ENCODE assay signal across 19 cellular contexts in genomic region chr10:11415095-11415494, GRCh38.
DNase-seq lines count a peak whose midpoint lies in the region; ATAC-seq, FAIRE-seq and TF ChIP-seq lines count a peak whose summit lies in the region.
"Had no signal": no experiment of that assay in that cellular context is flagged by ENCODE, and none has a peak within 500 bp of the region (broad histone marks: within the 10 kb centered on the region; RNA-seq: fewer than 3 reads in every experiment).

No MANE protein-coding gene starts in this region.

- H3K4me3 ChIP-seq in DND-41 (ENCODE audit: low read depth in 1 of 2, low read length in 2 of 2), result no peak overlapping the region
- no peak overlapping the region for H3K4me3 ChIP-seq in H1 (ENCODE audit: extremely low read depth in 1 of 4, insufficient read depth in 2 of 4, low read depth in 3 of 4, low read length in 4 of 4)
- no peak overlapping the region for H3K4me3 ChIP-seq in neuronal stem cell (ENCODE audit: low read length in 2 of 2)
- no peak overlapping the region for H3K4me3 ChIP-seq in trophoblast cell (ENCODE audit: low read depth, low read length)
- H3K4me3 ChIP-seq: A549 had no signal

- TF ChIP-seq POLR2A in H1 (IDR thresholded peaks at IDR 0.05; ENCODE audit: control extremely low read depth in 1 of 2, low read depth in 2 of 2, low read length in 2 of 2), result no peak

- H2AK5ac ChIP-seq in H1 (ENCODE audit: low read depth, low read length) (no peak overlapping the region), neuronal stem cell (ENCODE audit: low read depth, low read length) (no peak overlapping the region), trophoblast cell (ENCODE audit: low read length) (no peak overlapping the region)

- POLR2A ChIA-PET in H1 (lab: Charles Lee; ENCODE audit: partially characterized antibody), result no interaction called here

- peaks cover 8% of the 10 kb centered on the region for H3K9me3 ChIP-seq in DND-41 (ENCODE audit: insufficient read depth, low read length, severe bottlenecking)
- H3K9me3 ChIP-seq in H1 (ENCODE audit: insufficient read depth in 2 of 2, low read depth in 1 of 2, low read length in 1 of 2), result 0 out of 4 replicates have a peak, but pooled peaks cover 0 to 2% of the 10 kb centered on the region in 2 experiments
- peaks cover 5 to 9% of the 10 kb centered on the region in 2 donors for H3K9me3 ChIP-seq in neuronal stem cell (replicated peaks in 1 of 2; ENCODE audit: control insufficient read depth in 2 of 2, insufficient read depth in 1 of 2, low read depth in 1 of 2, low read length in 2 of 2)
- peaks cover 3% of the 10 kb centered on the region for H3K9me3 ChIP-seq in trophoblast cell (ENCODE audit: insufficient read depth, low read depth, low read length)
- H3K9me3 ChIP-seq: BE2C had no signal

- no peak overlapping the region for H4K12ac ChIP-seq in trophoblast cell (ENCODE audit: low read depth, low read length)

- TF ChIP-seq EP300 in H1 (IDR thresholded peaks at IDR 0.05; ENCODE audit: borderline replicate concordance in 1 of 2, low read depth in 2 of 2, low read length in 2 of 2), result no peak

- H3K23ac ChIP-seq in H1 (ENCODE audit: insufficient read length), result no peak overlapping the region
- H3K23ac ChIP-seq in neuronal stem cell (ENCODE audit: low read depth, low read length, poor library complexity), result no peak overlapping the region
- no peak overlapping the region for H3K23ac ChIP-seq in trophoblast cell (ENCODE audit: low read length)

- H3K4me1 ChIP-seq in DND-41 (ENCODE audit: insufficient read depth, low read length), result no peaks in the 10 kb centered on the region
- H3K4me1 ChIP-seq in H1 (replicated peaks in 1 of 4; ENCODE audit: control insufficient read depth in 3 of 4, insufficient read depth in 4 of 4, low read length in 3 of 4), result peaks cover 0 to under 1% (median 0%) of the 10 kb centered on the region in 4 experiments; a peak in 1 of 7 replicates
- H3K4me1 ChIP-seq in neuronal stem cell (ENCODE audit: control insufficient read depth in 2 of 2, insufficient read depth in 1 of 2, low read depth in 1 of 2, low read length in 2 of 2), result peaks cover 0 to 9% of the 10 kb centered on the region in 2 donors
- no peaks in the 10 kb centered on the region for H3K4me1 ChIP-seq in trophoblast cell (ENCODE audit: control insufficient read depth in 1 of 2, insufficient read depth in 2 of 2, low read length in 2 of 2)
- H3K4me1 ChIP-seq: A549, BE2C had no signal

- H2BK15ac ChIP-seq in H1 (ENCODE audit: low read length), result no peak overlapping the region
- H2BK15ac ChIP-seq in neuronal stem cell (ENCODE audit: low read length), result no peak overlapping the region

- no peaks in the 10 kb centered on the region for H3K79me2 ChIP-seq in DND-41 (ENCODE audit: insufficient read depth, low read length)
- H3K79me2 ChIP-seq in H1 (ENCODE audit: control insufficient read depth in 1 of 2, insufficient read depth in 2 of 2, low read length in 2 of 2), result no peaks in the 10 kb centered on the region
- H3K79me2 ChIP-seq in trophoblast cell (ENCODE audit: control insufficient read depth, insufficient read depth, low read length, poor library complexity), result no peaks in the 10 kb centered on the region

- no peak for DNase-seq in Right ventricle myocardium superior
- no peak for DNase-seq in cardiac septum (ENCODE audit: low spot score)
- no peak for DNase-seq in DND-41
- DNase-seq in H1 (ENCODE audit: low read depth in 1 of 2, low spot score in 2 of 2), result no peak
- no peak for DNase-seq in neuronal stem cell (ENCODE audit: low spot score)
- DNase-seq in trophoblast cell, result no peak
- no peak for DNase-seq in stimulated activated CD4-positive, alpha-beta T cell treated with anti-CD3 and anti-CD28 coated beads, Interleukin-4, amount 100 ng/mL, for 24 hours
- DNase-seq in activated T-cell treated with anti-CD3 and anti-CD28 coated beads for 4 hours, result no peak
- DNase-seq: BE2C; CD8-positive, alpha-beta T cell; COR-L47; DMS153; DMS79 treated with DMSO at 0.1 percent for 48 hours; GDM1; HCEC 1CT; HFFc6 had no signal

- H3K27ac ChIP-seq in DND-41 (ENCODE audit: low read length), result no peak overlapping the region
- H3K27ac ChIP-seq in H1 (ENCODE audit: low read depth, low read length), result no peak overlapping the region
- no peak overlapping the region for H3K27ac ChIP-seq in neuronal stem cell (replicated peaks; ENCODE audit: low read length)
- H3K27ac ChIP-seq in trophoblast cell (ENCODE audit: low read depth, low read length), result no peak overlapping the region
- H3K27ac ChIP-seq: A549 had no signal

- H3K23me2 ChIP-seq in H1 (ENCODE audit: low read depth, low read length), result no peaks in the 10 kb centered on the region

- no peak overlapping the region for H3K4me2 ChIP-seq in DND-41 (ENCODE audit: insufficient read depth, low read length)
- H3K4me2 ChIP-seq in H1 (ENCODE audit: insufficient read depth in 1 of 2, low read depth in 2 of 2, low read length in 2 of 2), result no peak overlapping the region
- H3K4me2 ChIP-seq in neuronal stem cell (ENCODE audit: insufficient read depth, low read length, poor library complexity, severe bottlenecking), result no peak overlapping the region
- H3K4me2 ChIP-seq in trophoblast cell (ENCODE audit: low read length), result no peak overlapping the region
- H3K4me2 ChIP-seq: A549 had no signal

- CTCF ChIA-PET in H1 (lab: Charles Lee; ENCODE audit: partially characterized antibody), result interaction anchor here (0.8 to 5.0 kb wide), 9 partner anchors 9 to 294 kb away, joined by 4 to 36 read pairs (median 4); no protein-coding TSS in a partner anchor

- H2BK5ac ChIP-seq in H1 (ENCODE audit: low read depth, low read length), result no peak overlapping the region
- no peak overlapping the region for H2BK5ac ChIP-seq in neuronal stem cell (ENCODE audit: low read length)
- H2BK5ac ChIP-seq in trophoblast cell (ENCODE audit: low read depth, low read length, poor library complexity), result no peak overlapping the region

- H3K36me3 ChIP-seq in DND-41 (ENCODE audit: insufficient read depth, low read length) (no peaks in the 10 kb centered on the region), H1 (ENCODE audit: control insufficient read depth in 2 of 4, insufficient read depth in 4 of 4, low read length in 3 of 4) (no peaks in the 10 kb centered on the region), neuronal stem cell (replicated peaks in 1 of 2; ENCODE audit: control insufficient read depth in 2 of 2, insufficient read depth in 2 of 2, low read length in 2 of 2) (no peaks in the 10 kb centered on the region), trophoblast cell (ENCODE audit: control insufficient read depth in 1 of 2, insufficient read depth in 2 of 2, low read length in 2 of 2) (no peaks in the 10 kb centered on the region)
- H3K36me3 ChIP-seq: BE2C had no signal

- H3K9ac ChIP-seq in DND-41 (ENCODE audit: low read depth, low read length) (no peak overlapping the region), H1 (replicated peaks in 1 of 4; ENCODE audit: extremely low read depth in 1 of 4, low read depth in 3 of 4, low read length in 3 of 4) (no peak overlapping the region), neuronal stem cell (ENCODE audit: low read depth, low read length, poor library complexity) (no peak overlapping the region), trophoblast cell (ENCODE audit: low read length) (no peak overlapping the region)

- no peak overlapping the region for H3K4ac ChIP-seq in H1 (replicated peaks; ENCODE audit: insufficient read length, low read depth, low read length)
- H3K4ac ChIP-seq in neuronal stem cell (ENCODE audit: low read length), result no peak overlapping the region
- no peak overlapping the region for H3K4ac ChIP-seq in trophoblast cell (ENCODE audit: low read depth, low read length)

- H3K27me3 ChIP-seq in DND-41 (ENCODE audit: insufficient read depth, low read length, poor library complexity), result no peaks in the 10 kb centered on the region
- H3K27me3 ChIP-seq in H1 (replicated peaks in 1 of 4; ENCODE audit: control insufficient read depth in 3 of 4, extremely low read depth in 1 of 4, insufficient read depth in 3 of 4, low read length in 3 of 4), result no peaks in the 10 kb centered on the region
- no peaks in the 10 kb centered on the region for H3K27me3 ChIP-seq in neuronal stem cell (ENCODE audit: control insufficient read depth in 3 of 3, insufficient read depth in 3 of 3, low read depth in 1 of 3, low read length in 3 of 3)
- H3K27me3 ChIP-seq in trophoblast cell (ENCODE audit: insufficient read depth, low read length), result no peaks in the 10 kb centered on the region
- H3K27me3 ChIP-seq: BE2C had no signal

- H2BK12ac ChIP-seq in H1 (ENCODE audit: low read depth, low read length), result no peak overlapping the region
- no peak overlapping the region for H2BK12ac ChIP-seq in neuronal stem cell (ENCODE audit: low read length)
- H2BK12ac ChIP-seq in trophoblast cell (ENCODE audit: low read length), result no peak overlapping the region

- TF ChIP-seq RAD21 in H1 (IDR thresholded peaks at IDR 0.05 in 1 of 2, conservative IDR thresholded peaks at IDR 0.05 in 1 of 2; ENCODE audit: low read depth in 2 of 2, low read length in 2 of 2), result no peak

- no peak overlapping the region for H3K18ac ChIP-seq in H1 (ENCODE audit: extremely low read depth, low read length)
- peak overlapping the region; percentile 30 for H3K18ac ChIP-seq in neuronal stem cell (ENCODE audit: low read length)
- no peak overlapping the region for H3K18ac ChIP-seq in trophoblast cell (ENCODE audit: low read length)

- 94% methylated on average over 5 of the region's 5 CpGs; no CpG with 5 or more reads in 1 of the 2 experiments for WGBS in H1 (ENCODE audit: extremely low coverage in 1 of 2, insufficient coverage in 1 of 2, insufficient read length in 1 of 2, insufficient replicate concordance in 2 of 2, low coverage in 1 of 2, low lambda C conversion rate in 2 of 2, missing lambda C conversion rate in 1 of 2), 2 experiments
- WGBS in neuronal stem cell (ENCODE audit: extremely low coverage in 2 of 2, insufficient read length in 2 of 2, insufficient replicate concordance in 1 of 2), 2 donors, result no CpG with 5 or more reads among the region's 5 CpGs
- WGBS in trophoblast cell (ENCODE audit: extremely low coverage, insufficient coverage, insufficient read length), result no CpG with 5 or more reads among the region's 5 CpGs

- intact Hi-C loops in Right ventricle myocardium superior (cut with DNase I) (no loop called here), cardiac septum (cut with DNase I) (no loop called here)

- no peak overlapping the region for H2BK20ac ChIP-seq in H1 (ENCODE audit: low read length)

- no peak overlapping the region for H3K56ac ChIP-seq in H1 (replicated peaks; ENCODE audit: insufficient read length, low read depth, low read length)

- no peak for FAIRE-seq in H1 (lab: Jason Lieb, UNC)
- FAIRE-seq: A549, D721Med, GM12892 had no signal

- H2BK120ac ChIP-seq in H1 (replicated peaks; ENCODE audit: low read depth, low read length) (no peak overlapping the region), neuronal stem cell (ENCODE audit: low read depth, low read length) (no peak overlapping the region), trophoblast cell (ENCODE audit: insufficient read depth, low read length, poor library complexity) (no peak overlapping the region)

- H4K8ac ChIP-seq in H1 (ENCODE audit: extremely low read depth, insufficient read depth, low read length) (no peak overlapping the region), neuronal stem cell (ENCODE audit: low read depth, low read length) (no peak overlapping the region), trophoblast cell (ENCODE audit: low read depth, low read length) (no peak overlapping the region)

- H4K5ac ChIP-seq in H1 (ENCODE audit: insufficient read length, low read depth, low read length), result no peak overlapping the region

- no peaks in the 10 kb centered on the region for H3K79me1 ChIP-seq in H1 (ENCODE audit: low read depth, low read length)
- no peaks in the 10 kb centered on the region for H3K79me1 ChIP-seq in neuronal stem cell (ENCODE audit: low read depth, low read length)
- H3K79me1 ChIP-seq in trophoblast cell (ENCODE audit: low read length), result no peaks in the 10 kb centered on the region

- H3K14ac ChIP-seq in H1 (ENCODE audit: insufficient read length) (peak overlapping the region; percentile 56), neuronal stem cell (ENCODE audit: low read length) (no peak overlapping the region), trophoblast cell (ENCODE audit: low read length) (no peak overlapping the region)

- TF ChIP-seq CTCF in DND-41 (IDR thresholded peaks at IDR 0.05; ENCODE audit: borderline replicate concordance, extremely low read depth, low read length, poor library complexity, severe bottlenecking) (no peak), H1 (IDR thresholded peaks at IDR 0.05; ENCODE audit: control extremely low read depth in 1 of 3, insufficient read depth in 1 of 3, low read depth in 1 of 3, low read length in 3 of 3) (no peak)

- no peak overlapping the region for H2AFZ ChIP-seq in DND-41 (ENCODE audit: low read depth, low read length)
- no peak overlapping the region for H2AFZ ChIP-seq in H1 (ENCODE audit: low read length)
- peak overlapping the region; percentile 54 for H2AFZ ChIP-seq in neuronal stem cell (ENCODE audit: low read length)
- no peak overlapping the region for H2AFZ ChIP-seq in trophoblast cell (ENCODE audit: insufficient read depth, low read length, poor library complexity)

- peak; percentile 75 for ATAC-seq in Right ventricle myocardium superior (ENCODE audit: poor library complexity)
- 0 out of 3 replicates have a peak, but pooled peaks have one; percentile 35 for ATAC-seq in DND-41 (ENCODE audit: insufficient read depth, low read depth)
- ATAC-seq: A549; CD8-positive, alpha-beta T cell had no signal

- H4K20me1 ChIP-seq in DND-41 (ENCODE audit: insufficient read depth, low read length) (no peaks in the 10 kb centered on the region), H1 (replicated peaks in 1 of 2; ENCODE audit: control insufficient read depth in 1 of 2, insufficient read depth in 2 of 2, low read length in 2 of 2) (no peaks in the 10 kb centered on the region)

- H4K91ac ChIP-seq in H1 (replicated peaks; ENCODE audit: insufficient read length, low read length), result no peak overlapping the region
- H4K91ac ChIP-seq in neuronal stem cell (ENCODE audit: low read depth, low read length, poor library complexity), result no peak overlapping the region
- H4K91ac ChIP-seq in trophoblast cell (ENCODE audit: low read depth, low read length), result no peak overlapping the region
